ENCODE assay signal across 21 cellular contexts in genomic region chr7:150997817-150998216, GRCh38. TPM values are rescaled to one million over a fixed set of nuclear protein-coding genes. Genes with fewer than 3 reads are reported as not detected.
DNase-seq lines count a peak whose midpoint lies in the region; ATAC-seq and TF ChIP-seq lines count a peak whose summit lies in the region.
"Had no signal": no experiment of that assay in that cellular context is flagged by ENCODE, and none has a peak within 500 bp of the region (broad histone marks: within the 10 kb centered on the region; RNA-seq: fewer than 3 reads in every experiment).

No MANE protein-coding gene starts in this region.

- no peak overlapping the region for H3K4me3 ChIP-seq in mesenchymal stem cell (ENCODE audit: insufficient read depth in 1 of 2, low read depth in 1 of 2, low read length in 2 of 2)
- no peak overlapping the region for H3K4me3 ChIP-seq in osteoblast (ENCODE audit: insufficient read depth, low read length)
- H3K4me3 ChIP-seq: HAP-1, Peyer's patch, SJSA1 had no signal

- no peak overlapping the region for H2BK120ac ChIP-seq in mesenchymal stem cell (ENCODE audit: low read depth, low read length)

- 90% methylated on average over 5 of the region's 5 CpGs for WGBS in mesenchymal stem cell

- no peak overlapping the region for H3K9ac ChIP-seq in mesenchymal stem cell (ENCODE audit: low read length)

- no peak overlapping the region for H2BK15ac ChIP-seq in mesenchymal stem cell (ENCODE audit: low read depth, poor library complexity, severe bottlenecking)

- H3K4me1 Mint-ChIP-seq in activated naive CD8-positive, alpha-beta T cell (ENCODE audit: low read depth), result peaks cover 41% of the 10 kb centered on the region
- H3K4me1 Mint-ChIP-seq in activated naive CD8-positive, alpha-beta T cell treated with anti-CD3 and anti-CD28 coated beads for 36 hours, result peaks cover 13% of the 10 kb centered on the region
- H3K4me1 Mint-ChIP-seq in T-helper 17 cell (peaks cover 24% of the 10 kb centered on the region), CD14-positive monocyte (peaks cover 32% of the 10 kb centered on the region)

- no peak overlapping the region for H3K23ac ChIP-seq in mesenchymal stem cell (ENCODE audit: low read length in 2 of 2)

- ATAC-seq in T-helper 17 cell, result no peak

- no peaks in the 10 kb centered on the region for H3K36me3 ChIP-seq in mesenchymal stem cell (ENCODE audit: control insufficient read depth in 1 of 2, insufficient read depth in 2 of 2, low read depth in 1 of 2, low read length in 2 of 2)
- no peaks in the 10 kb centered on the region for H3K36me3 ChIP-seq in osteoblast (ENCODE audit: insufficient read depth, low read length)
- H3K36me3 ChIP-seq: HAP-1, Peyer's patch, SJSA1 had no signal

- H3K9me3 Mint-ChIP-seq in activated naive CD8-positive, alpha-beta T cell (ENCODE audit: low read depth), result no peaks in the 10 kb centered on the region
- no peaks in the 10 kb centered on the region for H3K9me3 Mint-ChIP-seq in activated naive CD8-positive, alpha-beta T cell treated with anti-CD3 and anti-CD28 coated beads for 36 hours
- peaks cover 0 to 2% (median 0%) of the 10 kb centered on the region in 7 donors for H3K9me3 Mint-ChIP-seq in CD14-positive monocyte
- H3K9me3 Mint-ChIP-seq: IgD-negative memory B cell had no signal

- H3K79me2 ChIP-seq in osteoblast (ENCODE audit: insufficient read depth, low read length), result no peaks in the 10 kb centered on the region

- H3K27me3 ChIP-seq in mesenchymal stem cell (ENCODE audit: control insufficient read depth in 1 of 2, insufficient read depth in 1 of 2, low read length in 2 of 2) (peaks cover 13 to 54% of the 10 kb centered on the region in 2 experiments), osteoblast (ENCODE audit: insufficient read depth, low read length) (no peaks in the 10 kb centered on the region)
- H3K27me3 ChIP-seq: Peyer's patch, SJSA1 had no signal

- no peak overlapping the region for H3K18ac ChIP-seq in mesenchymal stem cell (ENCODE audit: low read depth in 1 of 2, low read length in 2 of 2)

- H3K4ac ChIP-seq in mesenchymal stem cell (ENCODE audit: low read depth in 1 of 2, low read length in 2 of 2), result no peak overlapping the region

- H3K79me1 ChIP-seq in mesenchymal stem cell (replicated peaks; ENCODE audit: low read length, poor library complexity, severe bottlenecking), result no peaks in the 10 kb centered on the region

- TF ChIP-seq CTCF in osteoblast (IDR thresholded peaks at IDR 0.05; ENCODE audit: extremely low read depth, low read depth, low read length) (no peak), CD14-positive monocyte (IDR thresholded peaks at IDR 0.05) (no peak)

- H3K4me1 ChIP-seq in mesenchymal stem cell (ENCODE audit: control insufficient read depth, insufficient read depth, low read depth, low read length) (no peaks in the 10 kb centered on the region), osteoblast (ENCODE audit: insufficient read depth, low read length) (no peaks in the 10 kb centered on the region)
- H3K4me1 ChIP-seq: HAP-1, Peyer's patch, SJSA1 had no signal

- no peak overlapping the region for H2BK12ac ChIP-seq in mesenchymal stem cell (ENCODE audit: low read length in 2 of 2)

- no peaks in the 10 kb centered on the region for H3K27me3 Mint-ChIP-seq in activated naive CD8-positive, alpha-beta T cell
- H3K27me3 Mint-ChIP-seq in activated naive CD8-positive, alpha-beta T cell treated with anti-CD3 and anti-CD28 coated beads for 36 hours, result no peaks in the 10 kb centered on the region
- H3K27me3 Mint-ChIP-seq in T-helper 17 cell (no peaks in the 10 kb centered on the region), CD14-positive monocyte (ENCODE audit: low read depth in 3 of 3) (peaks cover 17 to 33% (median 23%) of the 10 kb centered on the region in 3 donors)

- H3K27ac ChIP-seq in mesenchymal stem cell (ENCODE audit: low read length, poor library complexity, severe bottlenecking) (no peak overlapping the region), osteoblast (ENCODE audit: low read depth, low read length) (no peak overlapping the region)
- H3K27ac ChIP-seq: Peyer's patch, SJSA1 had no signal

- H3K27ac Mint-ChIP-seq in activated naive CD8-positive, alpha-beta T cell, result no peak overlapping the region
- no peak overlapping the region for H3K27ac Mint-ChIP-seq in activated naive CD8-positive, alpha-beta T cell treated with anti-CD3 and anti-CD28 coated beads for 36 hours
- H3K27ac Mint-ChIP-seq in T-helper 17 cell, result peak overlapping the region; percentile 78
- H3K27ac Mint-ChIP-seq in CD14-positive monocyte, result no peak overlapping the region
- H3K27ac Mint-ChIP-seq: IgD-negative memory B cell had no signal

- no peak overlapping the region for H3K14ac ChIP-seq in mesenchymal stem cell (ENCODE audit: low read length in 2 of 2)

- H3K36me3 Mint-ChIP-seq in activated naive CD8-positive, alpha-beta T cell, result no peaks in the 10 kb centered on the region
- no peaks in the 10 kb centered on the region for H3K36me3 Mint-ChIP-seq in activated naive CD8-positive, alpha-beta T cell treated with anti-CD3 and anti-CD28 coated beads for 36 hours
- no peaks in the 10 kb centered on the region for H3K36me3 Mint-ChIP-seq in T-helper 17 cell (ENCODE audit: low read depth)
- H3K36me3 Mint-ChIP-seq in CD14-positive monocyte, result no peaks in the 10 kb centered on the region
- H3K36me3 Mint-ChIP-seq: IgD-negative memory B cell had no signal

- H2BK5ac ChIP-seq in mesenchymal stem cell (ENCODE audit: low read depth, low read length, poor library complexity, severe bottlenecking), result no peak overlapping the region

- no peak overlapping the region for H3K4me2 ChIP-seq in mesenchymal stem cell (ENCODE audit: low read length, poor library complexity, severe bottlenecking)
- H3K4me2 ChIP-seq in osteoblast (ENCODE audit: insufficient read depth, low read length), result no peak overlapping the region

- H4K20me1 ChIP-seq in osteoblast (ENCODE audit: insufficient read depth, low read length), result no peaks in the 10 kb centered on the region

- no peak overlapping the region for H2AFZ ChIP-seq in mesenchymal stem cell (ENCODE audit: low read depth, low read length)
- no peak overlapping the region for H2AFZ ChIP-seq in osteoblast (ENCODE audit: low read length)

- intact Hi-C loops in CD14-positive monocyte (cut with micrococcal nuclease), result no loop called here

- H2AK5ac ChIP-seq in mesenchymal stem cell (ENCODE audit: low read length, severe bottlenecking), result no peak overlapping the region

- H3K9me3 ChIP-seq in T-helper 17 cell (ENCODE audit: control insufficient read depth, low read length, poor library complexity, severe bottlenecking) (no peaks in the 10 kb centered on the region), mesenchymal stem cell (ENCODE audit: control insufficient read depth, low read length) (no peaks in the 10 kb centered on the region), osteoblast (ENCODE audit: low read depth, low read length) (no peaks in the 10 kb centered on the region)
- H3K9me3 ChIP-seq: HAP-1, Peyer's patch, SJSA1 had no signal

- no peak for DNase-seq in activated naive CD8-positive, alpha-beta T cell treated with anti-CD3 and anti-CD28 coated beads for 36 hours
- DNase-seq in T-helper 17 cell, result no peak
- DNase-seq in mesenchymal stem cell, result no peak
- DNase-seq in osteoblast (ENCODE audit: insufficient read length, low spot score, missing footprints), result peak; percentile 61
- DNase-seq in stimulated activated CD4-positive, alpha-beta T cell treated with anti-CD3 and anti-CD28 coated beads, Interleukin-12 subunit alpha, Interleukin-12 subunit beta, amount 100 ng/mL, for 4 hours, result no peak
- DNase-seq in CD14-positive monocyte (ENCODE audit: low spot score), result no peak
- DNase-seq in NCI-H82 (lab: John Stamatoyannopoulos, UW), result no peak
- DNase-seq: C1 segment of cervical spinal cord, GDM1, Karpas-422, NCI-H1436, NCI-H1930, NCI-H345, NCI-H524 treated with DMSO at 0.1 percent for 48 hours, Peyer's patch had no signal

- peak overlapping the region; percentile 31 for H4K91ac ChIP-seq in mesenchymal stem cell (ENCODE audit: low read length)

- H4K8ac ChIP-seq in mesenchymal stem cell (ENCODE audit: low read length), result no peak overlapping the region

- peak overlapping the region; percentile 32 for H3K4me3 Mint-ChIP-seq in activated naive CD8-positive, alpha-beta T cell
- no peak overlapping the region for H3K4me3 Mint-ChIP-seq in activated naive CD8-positive, alpha-beta T cell treated with anti-CD3 and anti-CD28 coated beads for 36 hours
- H3K4me3 Mint-ChIP-seq in T-helper 17 cell (peak overlapping the region; percentile 63), CD14-positive monocyte (peak overlapping the region in 1 of 2 donors; percentile 63)
- H3K4me3 Mint-ChIP-seq: IgD-negative memory B cell had no signal

RNA-seq across cellular contexts. Expression of gene NOS3, which starts 7.0 kb away (rescaled TPM):
- 1 to 10 TPM; 5.8 to 6.1 TPM for total RNA-seq in activated naive CD8-positive, alpha-beta T cell treated with anti-CD3 and anti-CD28 coated beads for 36 hours
- total RNA-seq in T-helper 17 cell (1 to 10 TPM; 9.4 to 9.6 TPM), osteoblast (not detected in 2 replicates)
- 4.7 TPM for polyA plus RNA-seq in mesenchymal stem cell (2013, experiment 1 of 2)
- 3.5 TPM for polyA plus RNA-seq in mesenchymal stem cell (2013, experiment 2 of 2)
- under 1 TPM; 0.26 to 0.72 TPM for polyA plus RNA-seq in CD14-positive monocyte
- total RNA-seq: SJSA1 had no signal

RNA-seq across cellular contexts. Expression of gene KCNH2, which starts 19.7 kb away (rescaled TPM):
- total RNA-seq in activated naive CD8-positive, alpha-beta T cell treated with anti-CD3 and anti-CD28 coated beads for 36 hours, result under 1 TPM; 0.22 to 0.45 TPM
- 1 to 10 TPM; 2.2 to 5.6 TPM for total RNA-seq in T-helper 17 cell
- polyA plus RNA-seq in mesenchymal stem cell (2013, experiment 1 of 2), result 0.87 TPM
- polyA plus RNA-seq in mesenchymal stem cell (2013, experiment 2 of 2), result 0.92 TPM
- total RNA-seq in osteoblast, result not detected in 2 replicates
- not detected for polyA plus RNA-seq in CD14-positive monocyte
- total RNA-seq: SJSA1 had no signal

RNA-seq across cellular contexts. Expression of gene ATG9B, which starts 26.5 kb away (rescaled TPM):
- total RNA-seq in activated naive CD8-positive, alpha-beta T cell treated with anti-CD3 and anti-CD28 coated beads for 36 hours, result 10 to 100 TPM; 12.3 TPM
- total RNA-seq in T-helper 17 cell, result 10 to 100 TPM in 1 of 2 donors, 1 to 10 TPM in 1; 5.3 to 12.2 TPM
- polyA plus RNA-seq in mesenchymal stem cell (2013, experiment 1 of 2), result 0.28 TPM
- polyA plus RNA-seq in mesenchymal stem cell (2013, experiment 2 of 2), result 0.71 TPM
- total RNA-seq in osteoblast, result not detected in 2 replicates
- under 1 TPM in 1 of 2 donors, not detected in 1; 0.30 TPM for polyA plus RNA-seq in CD14-positive monocyte
- total RNA-seq: Daoy, HT1080, SJSA1 had no signal

RNA-seq across cellular contexts. Expression of gene ABCB8, which starts 30.4 kb away (rescaled TPM):
- total RNA-seq in activated naive CD8-positive, alpha-beta T cell treated with anti-CD3 and anti-CD28 coated beads for 36 hours, result 10 to 100 TPM; 34.3 to 37.6 TPM
- total RNA-seq in T-helper 17 cell (10 to 100 TPM; 47.7 to 60.1 TPM), osteoblast (32.6 and 35.1 TPM in 2 replicates)
- 17.2 TPM for polyA plus RNA-seq in mesenchymal stem cell (2013, experiment 1 of 2)
- 16.1 TPM for polyA plus RNA-seq in mesenchymal stem cell (2013, experiment 2 of 2)
- polyA plus RNA-seq in CD14-positive monocyte, result 1 to 10 TPM; 9.3 to 9.5 TPM

RNA-seq across cellular contexts. Expression of gene ASIC3, which starts 50.5 kb away (rescaled TPM):
- 1 to 10 TPM; 2.7 to 3.2 TPM for total RNA-seq in activated naive CD8-positive, alpha-beta T cell treated with anti-CD3 and anti-CD28 coated beads for 36 hours
- total RNA-seq in T-helper 17 cell (1 to 10 TPM; 6.7 to 9.1 TPM), osteoblast (under 0.01 and 0.29 TPM in 2 replicates)
- polyA plus RNA-seq in mesenchymal stem cell (2013, experiment 1 of 2), result 0.99 TPM
- polyA plus RNA-seq in mesenchymal stem cell (2013, experiment 2 of 2), result 1.0 TPM
- not detected for polyA plus RNA-seq in CD14-positive monocyte
- total RNA-seq: SJSA1 had no signal
- polyA plus RNA-seq: IgD-negative memory B cell had no signal
